21 cellular contexts compared by ENCODE assay signal in genomic region chr19:35689836-35690235, GRCh38. TPM values are rescaled to one million over a fixed set of nuclear protein-coding genes. Genes with fewer than 3 reads are reported as not detected.
"Had no signal": no experiment of that assay in that cellular context is flagged by ENCODE, and none has a peak within 500 bp of the region (broad histone marks: within the 10 kb centered on the region; RNA-seq: fewer than 3 reads in every experiment).

No MANE protein-coding gene starts in this region.

- H3K27ac ChIP-seq: foreskin keratinocyte, neural progenitor cell, ovary, stomach, thoracic aorta had no signal

- H3K4me1 ChIP-seq: foreskin keratinocyte, neural progenitor cell, stomach had no signal

- H3K4me2 ChIP-seq: neural progenitor cell had no signal

- H3K36me3 Mint-ChIP-seq: naive B cell, neural progenitor cell had no signal

- H3K9ac ChIP-seq: neural progenitor cell had no signal

- H3K9me3 Mint-ChIP-seq: activated T-helper 1 cell treated with anti-CD3 and anti-CD28 coated beads, Interleukin-12 subunit alpha, Interleukin-12 subunit beta, Interleukin-2, Interleukin-4 antibody, amounts not matched to agents 30 ng/mL and 10 ng/mL and 1 ng/mL, durations not matched to agents 14 hours and 24 hours and 36 hours; naive B cell; neural progenitor cell had no signal

- H3K9me3 ChIP-seq: ovary, stomach, thoracic aorta had no signal

- DNase-seq: activated CD4-positive, CD25-positive, alpha-beta regulatory T cell treated with anti-CD3 and anti-CD28 coated beads, Interleukin-2, amount 50 U/mL, for 72 hours; activated naive CD4-positive, alpha-beta T cell; aorta; cerebellar nuclear complex; dermis blood vessel endothelial cell; foreskin keratinocyte; head of caudate nucleus; islet precursor cell; naive B cell; ovary; stimulated activated CD4-positive, alpha-beta T cell treated with anti-CD3 and anti-CD28 coated beads, Interleukin-12 subunit alpha, Interleukin-12 subunit beta, amount 100 ng/mL, for 4 hours; stimulated activated CD4-positive, alpha-beta T cell treated with anti-CD3 and anti-CD28 coated beads, Interleukin-2, amount 100 ng/mL, for 24 hours; stomach; T-helper 1 cell; T1000 had no signal

- H3K27ac Mint-ChIP-seq: activated T-helper 1 cell treated with anti-CD3 and anti-CD28 coated beads, Interleukin-12 subunit alpha, Interleukin-12 subunit beta, Interleukin-2, Interleukin-4 antibody, amounts not matched to agents 30 ng/mL and 10 ng/mL and 1 ng/mL, durations not matched to agents 14 hours and 24 hours and 36 hours; naive B cell had no signal

- H3K4me3 ChIP-seq: neural progenitor cell, ovary, stomach, thoracic aorta had no signal

- H3K27me3 ChIP-seq: foreskin keratinocyte, neural progenitor cell, ovary had no signal

- H3K4me3 Mint-ChIP-seq: activated T-helper 1 cell treated with anti-CD3 and anti-CD28 coated beads, Interleukin-12 subunit alpha, Interleukin-12 subunit beta, Interleukin-2, Interleukin-4 antibody, amounts not matched to agents 30 ng/mL and 10 ng/mL and 1 ng/mL, durations not matched to agents 14 hours and 24 hours and 36 hours; naive B cell; neural progenitor cell had no signal

- H3K36me3 ChIP-seq: neural progenitor cell, ovary, stomach, thoracic aorta had no signal

RNA-seq across cellular contexts. Expression of gene ZBTB32, which starts 14.5 kb away (rescaled TPM):
- total RNA-seq: dermis blood vessel endothelial cell, foreskin keratinocyte, thoracic aorta, urinary bladder had no signal
- polyA plus RNA-seq: aorta, foreskin keratinocyte, ovary had no signal

RNA-seq across cellular contexts. Expression of gene UPK1A, which starts 23.5 kb away (rescaled TPM):
- total RNA-seq: aorta, dermis blood vessel endothelial cell, foreskin keratinocyte, left lobe of liver, mononuclear cell, ovary, stomach, thoracic aorta had no signal

RNA-seq across cellular contexts. Expression of gene ETV2, which starts 48.3 kb away (rescaled TPM):
- total RNA-seq: mononuclear cell, thoracic aorta had no signal
